Comparison of ENCODE assay signal across 8 cellular contexts in genomic region chr3:49691481-49691880, GRCh38. TPM values are rescaled to one million over a fixed set of nuclear protein-coding genes. Genes with fewer than 3 reads are reported as not detected.
DNase-seq lines count a peak whose midpoint lies in the region; ATAC-seq and TF ChIP-seq lines count a peak whose summit lies in the region.
"Not testable (repeated sequence)": the region's sequence is repeated elsewhere in the genome, so short reads cannot be mapped to it uniquely, and the experiment has no call there.
"Had no signal": no experiment of that assay in that cellular context is flagged by ENCODE, and none has a peak within 500 bp of the region (broad histone marks: within the 10 kb centered on the region; RNA-seq: fewer than 3 reads in every experiment).

No MANE protein-coding gene starts in this region.

- not testable (repeated sequence) for ATAC-seq in T-cell (replicated peaks in 1 of 4); activated T-cell treated with anti-CD3 and anti-CD28 coated beads, Interleukin-2, amount 50 U/mL, for 4 hours; central memory CD8-positive, alpha-beta T cell (replicated peaks; ENCODE audit: extremely low read depth, poor library complexity, severe bottlenecking)

- H3K27me3 ChIP-seq in CD8-positive, alpha-beta memory T cell (ENCODE audit: insufficient read depth, low read length, poor library complexity, severe bottlenecking); osteoblast (ENCODE audit: insufficient read depth, low read length); transverse colon: not testable (repeated sequence)

- not testable (repeated sequence) for TF ChIP-seq CTCF in osteoblast (IDR thresholded peaks at IDR 0.05; ENCODE audit: extremely low read depth, low read depth, low read length); transverse colon (IDR thresholded peaks at IDR 0.05)

- TF ChIP-seq EP300 in transverse colon (IDR thresholded peaks at IDR 0.05; ENCODE audit: low read depth): not testable (repeated sequence)

- in situ Hi-C loops in transverse colon (cut with MboI; ENCODE audit: low pct_ligation_motif_present in 1 of 4, low pct_unique_long_range_greater_than_20kb in 1 of 4, low sequenced_read_pairs in 3 of 4): not testable (repeated sequence)

- peaks cover 0 to 14% (median 1%) of the 10 kb centered on the region in 3 donors for H3K36me3 Mint-ChIP-seq in CD8-positive, alpha-beta memory T cell
- H3K36me3 Mint-ChIP-seq in T-cell; activated T-cell treated with anti-CD3 and anti-CD28 coated beads, Interleukin-2, amount 50 U/mL, for 4 hours (ENCODE audit: insufficient read depth): not testable (repeated sequence)
- peaks cover 13% of the 10 kb centered on the region for H3K36me3 Mint-ChIP-seq in central memory CD8-positive, alpha-beta T cell (ENCODE audit: insufficient read depth)

- peaks cover 35% of the 10 kb centered on the region for H3K79me2 ChIP-seq in osteoblast (ENCODE audit: insufficient read depth, low read length)

- H3K9me3 ChIP-seq in CD8-positive, alpha-beta memory T cell (ENCODE audit: low read length); osteoblast (ENCODE audit: low read depth, low read length); transverse colon: not testable (repeated sequence)

- peaks cover 35 to 57% (median 41%) of the 10 kb centered on the region in 3 donors for H3K4me1 Mint-ChIP-seq in CD8-positive, alpha-beta memory T cell
- H3K4me1 Mint-ChIP-seq in T-cell: peaks cover 42 to 55% (median 52%) of the 10 kb centered on the region in 3 donors
- H3K4me1 Mint-ChIP-seq in activated T-cell treated with anti-CD3 and anti-CD28 coated beads, Interleukin-2, amount 50 U/mL, for 4 hours (ENCODE audit: low read depth): peaks cover 38% of the 10 kb centered on the region
- peaks cover 43% of the 10 kb centered on the region for H3K4me1 Mint-ChIP-seq in central memory CD8-positive, alpha-beta T cell

- H3K36me3 ChIP-seq in CD8-positive, alpha-beta memory T cell (ENCODE audit: insufficient read depth, low read length); osteoblast (ENCODE audit: insufficient read depth, low read length); transverse colon: not testable (repeated sequence)

- H3K4me1 ChIP-seq in CD8-positive, alpha-beta memory T cell (ENCODE audit: insufficient read depth, low read length): peaks cover 20% of the 10 kb centered on the region
- H3K4me1 ChIP-seq in osteoblast (ENCODE audit: insufficient read depth, low read length) (peaks cover 11% of the 10 kb centered on the region), transverse colon (peaks cover 11 to 37% (median 23%) of the 10 kb centered on the region in 4 donors)

- H4K20me1 ChIP-seq in osteoblast (ENCODE audit: insufficient read depth, low read length): not testable (repeated sequence)

- not testable (repeated sequence) for DNase-seq in CD8-positive, alpha-beta memory T cell; T-cell; activated T-cell treated with anti-CD3 and anti-CD28 coated beads, Interleukin-2, amount 50 U/mL, for 4 hours; central memory CD8-positive, alpha-beta T cell (ENCODE audit: low spot score in 2 of 2)
- DNase-seq in mucosa of gallbladder (ENCODE audit: low spot score) (peak; percentile 27), osteoblast (ENCODE audit: insufficient read length, low spot score, missing footprints) (peak; percentile 41), transverse colon (peak; percentile 72)

- peak overlapping the region in 6 of 7 donors; percentile 78 to 97 (median 96) for H3K4me3 Mint-ChIP-seq in CD8-positive, alpha-beta memory T cell
- peak overlapping the region; percentile 93 to 97 (median 96) for H3K4me3 Mint-ChIP-seq in T-cell
- H3K4me3 Mint-ChIP-seq in activated T-cell treated with anti-CD3 and anti-CD28 coated beads, Interleukin-2, amount 50 U/mL, for 4 hours: peak overlapping the region; percentile 26
- H3K4me3 Mint-ChIP-seq in central memory CD8-positive, alpha-beta T cell: peak overlapping the region; percentile 97

- not testable (repeated sequence) for H3K9me3 Mint-ChIP-seq in CD8-positive, alpha-beta memory T cell; T-cell; activated T-cell treated with anti-CD3 and anti-CD28 coated beads, Interleukin-2, amount 50 U/mL, for 4 hours; central memory CD8-positive, alpha-beta T cell

- not testable (repeated sequence) for H3K4me2 ChIP-seq in osteoblast (ENCODE audit: insufficient read depth, low read length)

- intact Hi-C loops in transverse colon (cut with DNase I; ENCODE audit: low total_unique reads): not testable (repeated sequence)

- TF ChIP-seq POLR2A in transverse colon (IDR thresholded peaks at IDR 0.05): not testable (repeated sequence)

- 69% methylated on average over 3 of the region's 3 CpGs; no CpG with 5 or more reads in 1 of the 2 donors for WGBS in transverse colon (ENCODE audit: low coverage in 1 of 2), 2 donors

- not testable (repeated sequence) for H3K4me3 ChIP-seq in CD8-positive, alpha-beta memory T cell (ENCODE audit: low read length); osteoblast (ENCODE audit: insufficient read depth, low read length); transverse colon

- POLR2A ChIA-PET in CD8-positive, alpha-beta memory T cell (lab: Charles Lee): interaction anchor here (0.6 kb wide), 1 partner anchor 348 kb away, joined by 8 read pairs; no protein-coding TSS in a partner anchor
- POLR2A ChIA-PET in T-cell (lab: Charles Lee): not testable (repeated sequence)

- not testable (repeated sequence) for H3K27me3 Mint-ChIP-seq in CD8-positive, alpha-beta memory T cell; T-cell; activated T-cell treated with anti-CD3 and anti-CD28 coated beads, Interleukin-2, amount 50 U/mL, for 4 hours (ENCODE audit: low read depth); central memory CD8-positive, alpha-beta T cell

- not testable (repeated sequence) for H3K27ac ChIP-seq in CD8-positive, alpha-beta memory T cell (ENCODE audit: low read depth, low read length); osteoblast (ENCODE audit: low read depth, low read length); transverse colon

- H2AFZ ChIP-seq in osteoblast (ENCODE audit: low read length): not testable (repeated sequence)

- peak overlapping the region in 2 of 8 donors; percentile 9 to 95 for H3K27ac Mint-ChIP-seq in CD8-positive, alpha-beta memory T cell
- H3K27ac Mint-ChIP-seq in T-cell; central memory CD8-positive, alpha-beta T cell (ENCODE audit: low read depth): not testable (repeated sequence)

- CTCF ChIA-PET in CD8-positive, alpha-beta memory T cell (lab: Charles Lee); T-cell (lab: Charles Lee): not testable (repeated sequence)

RNA-seq across cellular contexts. Expression of gene RNF123, which starts 2.1 kb away (rescaled TPM):
- 10 to 100 TPM; 38.8 to 43.7 TPM for total RNA-seq in CD8-positive, alpha-beta memory T cell
- polyA plus RNA-seq in CD8-positive, alpha-beta memory T cell: 20.7 TPM
- total RNA-seq in T-cell (10 to 100 TPM; 40.9 to 79.8 (median 72.8) TPM), mucosa of gallbladder (55.6 TPM), osteoblast (25.0 and 33.3 TPM in 2 replicates), transverse colon (10 to 100 TPM; 34.6 to 99.5 (median 52.1) TPM)
- 10 to 100 TPM; 34.0 to 41.4 (median 35.4) TPM for total RNA-seq in activated T-cell treated with anti-CD3 and anti-CD28 coated beads, Interleukin-2, amount 50 U/mL, for 4 hours

RNA-seq across cellular contexts. Expression of gene MST1, which starts 2.2 kb away (rescaled TPM):
- total RNA-seq in CD8-positive, alpha-beta memory T cell: 1 to 10 TPM; 6.0 to 8.5 TPM
- 0.31 TPM for polyA plus RNA-seq in CD8-positive, alpha-beta memory T cell
- total RNA-seq in T-cell (10 to 100 TPM in 4 of 5 donors, 1 to 10 TPM in 1; 9.9 to 16.1 (median 12.6) TPM), mucosa of gallbladder (45.5 TPM), osteoblast (6.5 and 6.9 TPM in 2 replicates), transverse colon (100 to 1,000 TPM in 1 of 4 donors, 10 to 100 TPM in 3; 12.2 to 116 (median 15.1) TPM)
- total RNA-seq in activated T-cell treated with anti-CD3 and anti-CD28 coated beads, Interleukin-2, amount 50 U/mL, for 4 hours: 1 to 10 TPM; 4.1 to 5.7 (median 4.7) TPM

RNA-seq across cellular contexts. Expression of gene APEH, which starts 17.3 kb away (rescaled TPM):
- total RNA-seq in CD8-positive, alpha-beta memory T cell: 100 to 1,000 TPM; 190 to 194 TPM
- polyA plus RNA-seq in CD8-positive, alpha-beta memory T cell: 119 TPM
- 100 to 1,000 TPM in 4 of 5 donors, 10 to 100 TPM in 1; 82.8 to 162 (median 141) TPM for total RNA-seq in T-cell
- 100 to 1,000 TPM; 129 to 183 (median 171) TPM for total RNA-seq in activated T-cell treated with anti-CD3 and anti-CD28 coated beads, Interleukin-2, amount 50 U/mL, for 4 hours
- total RNA-seq in mucosa of gallbladder: 128 TPM
- total RNA-seq in osteoblast: 98.8 and 101 TPM in 2 replicates
- 100 to 1,000 TPM in 3 of 4 donors, 10 to 100 TPM in 1; 53.9 to 151 (median 116) TPM for total RNA-seq in transverse colon

RNA-seq across cellular contexts. Expression of gene AMIGO3, which starts 28.0 kb away (rescaled TPM):
- under 1 TPM; 0.15 to 0.31 TPM for total RNA-seq in CD8-positive, alpha-beta memory T cell
- 1.5 TPM for polyA plus RNA-seq in CD8-positive, alpha-beta memory T cell
- total RNA-seq in T-cell (1 to 10 TPM in 1 of 5 donors, under 1 TPM in 2, not detected in 2; 0.20 to 1.4 (median 0.26) TPM), mucosa of gallbladder (0.43 TPM), osteoblast (0.29 and 1.8 TPM in 2 replicates), transverse colon (under 1 TPM in 2 of 4 donors, not detected in 2; 0.68 to 0.79 TPM)
- under 1 TPM in 1 of 3 donors, not detected in 2; 0.11 TPM for total RNA-seq in activated T-cell treated with anti-CD3 and anti-CD28 coated beads, Interleukin-2, amount 50 U/mL, for 4 hours
- total RNA-seq: NCI-H460 had no signal

RNA-seq across cellular contexts. Expression of gene GMPPB, which starts 32.3 kb away (rescaled TPM):
- 10 to 100 TPM; 52.6 to 53.8 TPM for total RNA-seq in CD8-positive, alpha-beta memory T cell
- polyA plus RNA-seq in CD8-positive, alpha-beta memory T cell: 24.6 TPM
- 10 to 100 TPM; 34.5 to 54.5 (median 39.9) TPM for total RNA-seq in T-cell
- total RNA-seq in activated T-cell treated with anti-CD3 and anti-CD28 coated beads, Interleukin-2, amount 50 U/mL, for 4 hours: 10 to 100 TPM; 67.0 to 71.8 (median 67.4) TPM
- total RNA-seq in mucosa of gallbladder: 51.9 TPM
- 17.4 and 21.0 TPM in 2 replicates for total RNA-seq in osteoblast
- total RNA-seq in transverse colon: 10 to 100 TPM; 37.2 to 53.9 (median 44.2) TPM

Comparison
In these comparisons a context has a peak if more than half of its experiments do, and no peak if none do; other contexts are left out.
1. H3K4me3 Mint-ChIP-seq: peak in every context shown above with its lines; median percentile 97 in central memory CD8-positive, alpha-beta T cell; 96 in T-cell; 96 in CD8-positive, alpha-beta memory T cell; 26 in activated T-cell treated with anti-CD3 and anti-CD28 coated beads, Interleukin-2, amount 50 U/mL, for 4 hours.